ENCODE assay signal across 15 cellular contexts in the genomic region with DNA sequence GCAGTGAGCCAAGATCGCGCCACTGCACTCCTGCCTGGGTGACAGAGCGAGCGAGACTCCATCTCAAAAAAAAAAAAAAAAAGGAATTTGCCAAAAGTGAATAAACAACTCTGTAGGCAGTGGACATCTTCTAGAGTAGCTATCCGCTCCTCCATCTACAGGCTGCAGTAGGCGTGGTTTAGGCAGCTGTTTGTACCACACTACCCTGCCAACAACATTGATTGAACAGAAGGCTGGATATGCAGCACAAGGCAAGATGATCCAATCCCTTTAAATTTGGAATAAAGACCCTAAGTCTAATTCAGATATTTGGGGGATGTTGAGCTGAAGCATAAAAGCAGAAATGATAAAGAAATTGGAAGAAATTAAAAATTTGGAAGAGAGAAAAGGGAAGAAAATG.
"Had no signal": no experiment of that assay in that cellular context is flagged by ENCODE, and none has a peak within 500 bp of the region (broad histone marks: within the 10 kb centered on the region; RNA-seq: fewer than 3 reads in every experiment).

No MANE protein-coding gene starts in this region.

- DNase-seq: activated CD4-positive, alpha-beta T cell treated with anti-CD3 and anti-CD28 coated beads, Interleukin-2, amount 10 ng/mL, durations not matched to agents 24 days and 14 days; activated CD8-positive, alpha-beta T cell treated with anti-CD3 and anti-CD28 coated beads, Interleukin-2, amount 10 ng/mL, durations not matched to agents 7 days and 5 days; activated naive CD4-positive, alpha-beta T cell treated with anti-CD3 and anti-CD28 coated beads for 36 hours; activated T-cell treated with anti-CD3 and anti-CD28 coated beads, Interleukin-2, amount 50 U/mL, for 4 hours; central memory CD4-positive, alpha-beta T cell; colonic mucosa; foreskin melanocyte; kidney; mucosa of descending colon; naive thymus-derived CD8-positive, alpha-beta T cell; ovary; right lobe of liver; stimulated activated CD4-positive, alpha-beta T cell treated with anti-CD3 and anti-CD28 coated beads, Interleukin-4, amount 100 ng/mL, for 24 hours; thyroid gland; uterus had no signal

- H3K4me3 ChIP-seq: colonic mucosa, mucosa of descending colon, ovary, right lobe of liver, thyroid gland, uterus had no signal

- H3K9me3 ChIP-seq: colonic mucosa, mucosa of descending colon, ovary, right lobe of liver, thyroid gland, uterus had no signal

- H3K36me3 ChIP-seq: colonic mucosa, ovary, right lobe of liver, thyroid gland, uterus had no signal

- H3K27ac ChIP-seq: colonic mucosa, ovary, right lobe of liver, thyroid gland had no signal

- H3K4me1 ChIP-seq: colonic mucosa had no signal

- H3K27me3 ChIP-seq: colonic mucosa, ovary, right lobe of liver, thyroid gland, uterus had no signal
